1 cellular context compared by ENCODE assay signal in the genomic region with DNA sequence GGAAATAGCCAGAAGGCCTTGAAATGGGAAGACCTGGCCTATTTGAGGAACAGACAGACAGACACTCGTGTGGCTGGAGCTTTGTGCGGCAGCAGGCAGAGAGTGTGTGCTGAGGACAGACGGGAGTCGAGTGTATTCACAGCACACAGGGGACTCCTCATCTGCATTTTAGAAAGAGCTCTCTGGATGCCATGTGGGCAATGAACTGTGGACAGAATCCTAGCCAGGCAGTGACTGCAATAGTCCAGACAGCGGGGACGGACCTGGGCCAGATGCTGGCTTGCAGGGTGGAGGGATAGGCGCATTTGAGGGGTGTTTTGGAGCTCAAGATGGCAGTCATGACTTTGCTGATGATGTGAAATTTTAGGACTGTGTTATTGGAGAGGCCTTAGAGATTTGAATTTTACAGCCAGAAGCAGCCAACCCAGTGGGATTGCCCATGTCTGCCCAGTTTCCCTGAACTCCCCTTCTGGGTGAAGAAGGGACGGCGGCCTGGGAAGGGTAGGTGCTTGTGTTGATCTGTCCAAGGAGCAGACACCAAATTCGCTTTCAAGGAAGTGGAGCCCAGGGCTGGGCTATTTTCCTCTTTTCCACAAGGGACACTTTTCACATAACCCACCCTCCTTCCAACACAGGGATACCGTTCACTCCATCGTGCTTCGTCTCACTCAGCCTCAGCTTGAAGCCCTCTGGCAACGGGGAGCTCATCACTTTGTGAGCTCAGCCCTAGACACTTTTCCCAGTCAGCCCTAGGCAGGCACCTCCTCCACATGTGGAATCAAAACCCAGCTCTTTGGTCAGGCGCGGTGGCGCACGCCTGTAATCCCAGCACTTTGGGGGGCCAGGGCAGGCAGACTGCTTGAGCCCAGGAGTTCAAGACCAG.
TF ChIP-seq lines count a peak whose summit lies in the region.

No MANE protein-coding gene starts in this region.

TF ChIP-seq in IMR-90, 13 proteins besides CTCF, POLR2A, EP300 and RAD21:
- TF ChIP-seq, protein P1, sequence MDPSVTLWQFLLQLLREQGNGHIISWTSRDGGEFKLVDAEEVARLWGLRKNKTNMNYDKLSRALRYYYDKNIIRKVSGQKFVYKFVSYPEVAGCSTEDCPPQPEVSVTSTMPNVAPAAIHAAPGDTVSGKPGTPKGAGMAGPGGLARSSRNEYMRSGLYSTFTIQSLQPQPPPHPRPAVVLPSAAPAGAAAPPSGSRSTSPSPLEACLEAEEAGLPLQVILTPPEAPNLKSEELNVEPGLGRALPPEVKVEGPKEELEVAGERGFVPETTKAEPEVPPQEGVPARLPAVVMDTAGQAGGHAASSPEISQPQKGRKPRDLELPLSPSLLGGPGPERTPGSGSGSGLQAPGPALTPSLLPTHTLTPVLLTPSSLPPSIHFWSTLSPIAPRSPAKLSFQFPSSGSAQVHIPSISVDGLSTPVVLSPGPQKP (IDR thresholded peaks at IDR 0.05; ENCODE audit: borderline replicate concordance, low read depth, low read length) = no peak
- TF ChIP-seq BHLHE40 (IDR thresholded peaks at IDR 0.05; ENCODE audit: low read depth, low read length) = no peak
- TF ChIP-seq MAZ (IDR thresholded peaks at IDR 0.05; ENCODE audit: borderline replicate concordance, low read depth, low read length) = no peak
- TF ChIP-seq, protein P2, sequence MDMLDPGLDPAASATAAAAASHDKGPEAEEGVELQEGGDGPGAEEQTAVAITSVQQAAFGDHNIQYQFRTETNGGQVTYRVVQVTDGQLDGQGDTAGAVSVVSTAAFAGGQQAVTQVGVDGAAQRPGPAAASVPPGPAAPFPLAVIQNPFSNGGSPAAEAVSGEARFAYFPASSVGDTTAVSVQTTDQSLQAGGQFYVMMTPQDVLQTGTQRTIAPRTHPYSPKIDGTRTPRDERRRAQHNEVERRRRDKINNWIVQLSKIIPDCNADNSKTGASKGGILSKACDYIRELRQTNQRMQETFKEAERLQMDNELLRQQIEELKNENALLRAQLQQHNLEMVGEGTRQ (IDR thresholded peaks at IDR 0.05; ENCODE audit: low read depth, low read length) = no peak
- no peak for TF ChIP-seq MXI1 (IDR thresholded peaks at IDR 0.05; ENCODE audit: borderline replicate concordance, low read depth, low read length)
- no peak for TF ChIP-seq RFX5 (IDR thresholded peaks at IDR 0.05; ENCODE audit: low read depth, low read length)
- no peak for TF ChIP-seq SMC3 (IDR thresholded peaks at IDR 0.05; ENCODE audit: low read depth, low read length)
- TF ChIP-seq CEBPB (IDR thresholded peaks at IDR 0.05; ENCODE audit: low read depth, low read length) = no peak
